ENCODE assay signal across 36 cellular contexts in the genomic region with DNA sequence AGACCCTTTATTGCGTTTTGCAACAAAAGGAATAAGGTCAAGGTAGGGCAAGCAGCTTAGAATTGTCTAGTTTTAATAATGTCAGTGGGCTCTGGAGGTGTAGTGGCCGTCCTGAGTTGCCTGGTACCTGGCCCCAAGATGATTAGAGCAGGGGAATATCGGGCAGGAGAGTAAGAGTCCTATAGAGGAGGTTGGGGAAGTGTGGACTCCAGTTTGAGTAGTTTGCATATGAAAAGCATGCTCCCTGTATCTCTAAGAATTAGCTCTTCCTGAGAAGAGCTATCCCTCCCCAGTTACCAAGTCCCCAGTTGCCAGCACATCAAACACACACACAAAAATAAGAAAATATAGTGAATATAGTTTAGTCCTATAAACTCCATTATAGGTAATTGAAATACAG. TPM values are rescaled to one million over a fixed set of nuclear protein-coding genes. Genes with fewer than 3 reads are reported as not detected.
"Had no signal": no experiment of that assay in that cellular context is flagged by ENCODE, and none has a peak within 500 bp of the region (broad histone marks: within the 10 kb centered on the region; RNA-seq: fewer than 3 reads in every experiment).

No MANE protein-coding gene starts in this region.

- H3K27ac ChIP-seq: ascending aorta, cardiac muscle cell, VCaP had no signal

- H3K9me3 ChIP-seq: ascending aorta had no signal

- H3K27me3 Mint-ChIP-seq: activated CD4-positive, alpha-beta T cell treated with anti-CD3 and anti-CD28 coated beads for 36 hours; activated naive CD4-positive, alpha-beta T cell treated with anti-CD3 and anti-CD28 coated beads, Interleukin-2, amount 50 U/mL, for 24 hours; activated naive CD8-positive, alpha-beta T cell treated with anti-CD3 and anti-CD28 coated beads, Interleukin-2, amount 50 U/mL, for 24 hours; brain had no signal

- H3K27ac Mint-ChIP-seq: activated CD4-positive, alpha-beta memory T cell treated with anti-CD3 and anti-CD28 coated beads, Interleukin-2, amount 10 ng/mL, durations not matched to agents 7 days and 5 days; activated CD4-positive, alpha-beta T cell treated with anti-CD3 and anti-CD28 coated beads for 36 hours; activated CD4-positive, alpha-beta T cell treated with anti-CD3 and anti-CD28 coated beads, Interleukin-2, amount 10 ng/mL, durations not matched to agents 7 days and 5 days; activated CD8-positive, alpha-beta memory T cell treated with anti-CD3 and anti-CD28 coated beads, Interleukin-2, amount 10 ng/mL, durations not matched to agents 7 days and 5 days; activated CD8-positive, alpha-beta T cell treated with anti-CD3 and anti-CD28 coated beads, Interleukin-2, amount 10 ng/mL, durations not matched to agents 7 days and 5 days; activated naive CD4-positive, alpha-beta T cell treated with anti-CD3 and anti-CD28 coated beads, Interleukin-2, amount 10 ng/mL, durations not matched to agents 7 days and 5 days; activated naive CD4-positive, alpha-beta T cell treated with anti-CD3 and anti-CD28 coated beads, Interleukin-2, amount 50 U/mL, for 24 hours; activated naive CD8-positive, alpha-beta T cell; activated naive CD8-positive, alpha-beta T cell treated with anti-CD3 and anti-CD28 coated beads, Interleukin-2, amount 10 ng/mL, durations not matched to agents 7 days and 5 days; activated naive CD8-positive, alpha-beta T cell treated with anti-CD3 and anti-CD28 coated beads, Interleukin-2, amount 50 U/mL, for 24 hours; activated T-cell treated with anti-CD3 and anti-CD28 coated beads, Interleukin-2, amount 50 U/mL, for 24 hours; activated T-helper 2 cell treated with anti-CD3 and anti-CD28 coated beads, Interferon-gamma antibody, Interleukin-2, Interleukin-4, amounts not matched to agents 10 μg/mL and 5 μg/mL and 100 μg/mL, durations not matched to agents 14 hours and 24 hours and 36 hours; brain; T-helper 1 cell treated with Interleukin-12 subunit alpha and Interleukin-12 subunit beta and Interleukin-4 antibody, amounts not matched to agents 30 μg/mL and 1 μg/mL, for 36 hours; T-helper 2 cell treated with Interferon-gamma antibody and Interleukin-4, amounts not matched to agents 5 μg/mL and 100 μg/mL, for 36 hours had no signal

- H3K36me3 ChIP-seq: ascending aorta, cardiac muscle cell had no signal

- H3K9me3 Mint-ChIP-seq: activated CD4-positive, alpha-beta memory T cell treated with anti-CD3 and anti-CD28 coated beads, Interleukin-2, amount 10 ng/mL, durations not matched to agents 7 days and 5 days; activated CD4-positive, alpha-beta T cell treated with anti-CD3 and anti-CD28 coated beads, Interleukin-2, amount 10 ng/mL, durations not matched to agents 7 days and 5 days; activated naive CD4-positive, alpha-beta T cell treated with anti-CD3 and anti-CD28 coated beads, Interleukin-2, amount 10 ng/mL, durations not matched to agents 7 days and 5 days; activated naive CD4-positive, alpha-beta T cell treated with anti-CD3 and anti-CD28 coated beads, Interleukin-2, amount 50 U/mL, for 24 hours; activated naive CD8-positive, alpha-beta T cell treated with anti-CD3 and anti-CD28 coated beads, Interleukin-2, amount 10 ng/mL, durations not matched to agents 7 days and 5 days; activated naive CD8-positive, alpha-beta T cell treated with anti-CD3 and anti-CD28 coated beads, Interleukin-2, amount 50 U/mL, for 24 hours; activated T-cell treated with anti-CD3 and anti-CD28 coated beads, Interleukin-2, amount 50 U/mL, for 24 hours; activated T-helper 2 cell treated with anti-CD3 and anti-CD28 coated beads, Interferon-gamma antibody, Interleukin-2, Interleukin-4, amounts not matched to agents 10 μg/mL and 5 μg/mL and 100 μg/mL, durations not matched to agents 14 hours and 24 hours and 36 hours; brain; central memory CD8-positive, alpha-beta T cell; T-helper 1 cell treated with Interleukin-12 subunit alpha and Interleukin-12 subunit beta and Interleukin-4 antibody, amounts not matched to agents 30 μg/mL and 1 μg/mL, for 36 hours; T-helper 2 cell treated with Interferon-gamma antibody and Interleukin-4, amounts not matched to agents 5 μg/mL and 100 μg/mL, for 36 hours had no signal

- H3K36me3 Mint-ChIP-seq: activated CD8-positive, alpha-beta memory T cell treated with anti-CD3 and anti-CD28 coated beads, Interleukin-2, amount 10 ng/mL, durations not matched to agents 7 days and 5 days; activated naive CD4-positive, alpha-beta T cell treated with anti-CD3 and anti-CD28 coated beads, Interleukin-2, amount 10 ng/mL, durations not matched to agents 7 days and 5 days; activated naive CD4-positive, alpha-beta T cell treated with anti-CD3 and anti-CD28 coated beads, Interleukin-2, amount 50 U/mL, for 24 hours; activated naive CD8-positive, alpha-beta T cell; activated naive CD8-positive, alpha-beta T cell treated with anti-CD3 and anti-CD28 coated beads, Interleukin-2, amount 10 ng/mL, durations not matched to agents 7 days and 5 days; brain had no signal

- H3K4me3 ChIP-seq: ascending aorta, cardiac muscle cell had no signal

- DNase-seq: activated CD4-positive, alpha-beta memory T cell treated with anti-CD3 and anti-CD28 coated beads, Interleukin-2, amount 10 ng/mL, durations not matched to agents 7 days and 5 days; activated CD4-positive, alpha-beta T cell treated with anti-CD3 and anti-CD28 coated beads for 1 hour; activated CD4-positive, alpha-beta T cell treated with anti-CD3 and anti-CD28 coated beads for 36 hours; activated CD4-positive, alpha-beta T cell treated with anti-CD3 and anti-CD28 coated beads for 48 hours; activated CD4-positive, alpha-beta T cell treated with anti-CD3 and anti-CD28 coated beads, Interleukin-2, amount 10 ng/mL, durations not matched to agents 7 days and 5 days; activated CD4-positive, alpha-beta T cell treated with anti-CD3 and anti-CD28 coated beads, Interleukin-2, amount 50 U/mL, for 48 hours; activated CD4-positive, CD25-positive, alpha-beta regulatory T cell; activated CD8-positive, alpha-beta memory T cell treated with anti-CD3 and anti-CD28 coated beads for 24 hours; activated CD8-positive, alpha-beta memory T cell treated with anti-CD3 and anti-CD28 coated beads, Interleukin-2, amount 10 ng/mL, durations not matched to agents 7 days and 5 days; activated CD8-positive, alpha-beta memory T cell treated with anti-CD3 and anti-CD28 coated beads, Interleukin-2, amount 50 U/mL, for 48 hours; activated CD8-positive, alpha-beta T cell treated with anti-CD3 and anti-CD28 coated beads, Interleukin-2, amount 10 ng/mL, durations not matched to agents 7 days and 5 days; activated effector memory CD4-positive, alpha-beta T cell treated with Interleukin-2 at 50 U/mL for 16 hours; activated gamma-delta T cell; activated naive CD4-positive, alpha-beta T cell treated with anti-CD3 and anti-CD28 coated beads, Interleukin-2, amount 10 ng/mL, durations not matched to agents 7 days and 5 days; activated naive CD4-positive, alpha-beta T cell treated with Interleukin-2 at 50 U/mL for 16 hours; activated naive CD8-positive, alpha-beta T cell treated with anti-CD3 and anti-CD28 coated beads, Interleukin-2, amount 10 ng/mL, durations not matched to agents 7 days and 5 days; activated naive CD8-positive, alpha-beta T cell treated with anti-CD3 and anti-CD28 coated beads, Interleukin-2, amount 50 U/mL, for 24 hours; activated T-cell treated with anti-CD3 and anti-CD28 coated beads, Interleukin-2, amount 50 U/mL, for 24 hours; activated T-cell treated with anti-CD3 and anti-CD28 coated beads, Interleukin-2, amount 50 U/mL, for 48 hours; amygdala; anterior cingulate cortex; caudate nucleus; cerebellar nuclear complex; T-helper 2 cell; T-helper 9 cell had no signal

- ATAC-seq: activated CD4-positive, alpha-beta T cell treated with anti-CD3 and anti-CD28 coated beads for 36 hours; activated CD4-positive, CD25-positive, alpha-beta regulatory T cell treated with anti-CD3 and anti-CD28 coated beads, Interleukin-2, amount 50 U/mL, for 24 hours; activated CD8-positive, alpha-beta memory T cell treated with anti-CD3 and anti-CD28 coated beads, Interleukin-2, amount 10 ng/mL, durations not matched to agents 7 days and 5 days; activated CD8-positive, alpha-beta T cell treated with anti-CD3 and anti-CD28 coated beads, Interleukin-2, amount 10 ng/mL, durations not matched to agents 7 days and 5 days; activated naive CD8-positive, alpha-beta T cell treated with anti-CD3 and anti-CD28 coated beads, Interleukin-2, amount 50 U/mL, for 24 hours had no signal

- H3K4me1 Mint-ChIP-seq: activated CD4-positive, alpha-beta memory T cell treated with anti-CD3 and anti-CD28 coated beads, Interleukin-2, amount 10 ng/mL, durations not matched to agents 7 days and 5 days; activated CD4-positive, alpha-beta T cell treated with anti-CD3 and anti-CD28 coated beads for 36 hours; activated CD4-positive, alpha-beta T cell treated with anti-CD3 and anti-CD28 coated beads, Interleukin-2, amount 10 ng/mL, durations not matched to agents 7 days and 5 days; activated CD8-positive, alpha-beta memory T cell treated with anti-CD3 and anti-CD28 coated beads, Interleukin-2, amount 10 ng/mL, durations not matched to agents 7 days and 5 days; activated naive CD4-positive, alpha-beta T cell treated with anti-CD3 and anti-CD28 coated beads, Interleukin-2, amount 10 ng/mL, durations not matched to agents 7 days and 5 days; activated naive CD4-positive, alpha-beta T cell treated with anti-CD3 and anti-CD28 coated beads, Interleukin-2, amount 50 U/mL, for 24 hours; activated naive CD8-positive, alpha-beta T cell treated with anti-CD3 and anti-CD28 coated beads, Interleukin-2, amount 10 ng/mL, durations not matched to agents 7 days and 5 days; activated naive CD8-positive, alpha-beta T cell treated with anti-CD3 and anti-CD28 coated beads, Interleukin-2, amount 50 U/mL, for 24 hours; central memory CD8-positive, alpha-beta T cell had no signal

- H3K4me1 ChIP-seq: ascending aorta had no signal

- H3K27me3 ChIP-seq: ascending aorta, cardiac muscle cell had no signal

- H3K4me3 Mint-ChIP-seq: activated CD4-positive, alpha-beta memory T cell treated with anti-CD3 and anti-CD28 coated beads, Interleukin-2, amount 10 ng/mL, durations not matched to agents 7 days and 5 days; activated CD4-positive, alpha-beta T cell treated with anti-CD3 and anti-CD28 coated beads for 36 hours; activated CD4-positive, alpha-beta T cell treated with anti-CD3 and anti-CD28 coated beads, Interleukin-2, amount 10 ng/mL, durations not matched to agents 7 days and 5 days; activated CD8-positive, alpha-beta memory T cell treated with anti-CD3 and anti-CD28 coated beads, Interleukin-2, amount 10 ng/mL, durations not matched to agents 7 days and 5 days; activated CD8-positive, alpha-beta T cell treated with anti-CD3 and anti-CD28 coated beads, Interleukin-2, amount 10 ng/mL, durations not matched to agents 7 days and 5 days; activated naive CD4-positive, alpha-beta T cell treated with anti-CD3 and anti-CD28 coated beads, Interleukin-2, amount 10 ng/mL, durations not matched to agents 7 days and 5 days; activated naive CD4-positive, alpha-beta T cell treated with anti-CD3 and anti-CD28 coated beads, Interleukin-2, amount 50 U/mL, for 24 hours; activated naive CD8-positive, alpha-beta T cell; activated naive CD8-positive, alpha-beta T cell treated with anti-CD3 and anti-CD28 coated beads, Interleukin-2, amount 10 ng/mL, durations not matched to agents 7 days and 5 days; activated naive CD8-positive, alpha-beta T cell treated with anti-CD3 and anti-CD28 coated beads, Interleukin-2, amount 50 U/mL, for 24 hours; activated T-cell treated with anti-CD3 and anti-CD28 coated beads, Interleukin-2, amount 50 U/mL, for 24 hours; brain; central memory CD8-positive, alpha-beta T cell; T-helper 1 cell treated with Interleukin-12 subunit alpha and Interleukin-12 subunit beta and Interleukin-4 antibody, amounts not matched to agents 30 μg/mL and 1 μg/mL, for 36 hours; T-helper 2 cell treated with Interferon-gamma antibody and Interleukin-4, amounts not matched to agents 5 μg/mL and 100 μg/mL, for 36 hours had no signal

RNA-seq across cellular contexts. Expression of a gene that starts 49.2 kb away (rescaled TPM):
- total RNA-seq: activated CD4-positive, alpha-beta memory T cell treated with anti-CD3 and anti-CD28 coated beads, Interleukin-2, amount 10 ng/mL, durations not matched to agents 7 days and 5 days; activated CD4-positive, alpha-beta T cell treated with anti-CD3 and anti-CD28 coated beads for 36 hours; activated CD8-positive, alpha-beta T cell treated with anti-CD3 and anti-CD28 coated beads, Interleukin-2, amount 10 ng/mL, durations not matched to agents 7 days and 5 days had no signal
